In genomic region chr12:115240251-115240650, GRCh38 we compare ENCODE assay signal across 34 cellular contexts.
"Had no signal": no experiment of that assay in that cellular context is flagged by ENCODE, and none has a peak within 500 bp of the region (broad histone marks: within the 10 kb centered on the region; RNA-seq: fewer than 3 reads in every experiment).

No MANE protein-coding gene starts in this region.

- H3K27ac ChIP-seq: adrenal gland, body of pancreas, brain microvascular endothelial cell, breast epithelium, VCaP had no signal

- H3K36me3 ChIP-seq: adrenal gland, brain microvascular endothelial cell, breast epithelium had no signal

- DNase-seq: activated B cell treated with CpG ODN at 0.5 μM for 24 hours; activated CD4-positive, alpha-beta memory T cell treated with anti-CD3 and anti-CD28 coated beads for 36 hours; activated CD4-positive, alpha-beta T cell treated with anti-CD3 and anti-CD28 coated beads for 4 hours; activated CD4-positive, alpha-beta T cell treated with anti-CD3 and anti-CD28 coated beads, Interleukin-2, amount 10 ng/mL, durations not matched to agents 24 days and 14 days; activated CD4-positive, alpha-beta T cell treated with anti-CD3 and anti-CD28 coated beads, Interleukin-2, amount 50 U/mL, for 1 hour; activated CD4-positive, alpha-beta T cell treated with anti-CD3 and anti-CD28 coated beads, Interleukin-2, amount 50 U/mL, for 4 hours; activated CD4-positive, CD25-positive, alpha-beta regulatory T cell treated with anti-CD3 and anti-CD28 coated beads, Interleukin-2, amount 50 U/mL, for 72 hours; activated CD8-positive, alpha-beta memory T cell treated with anti-CD3 and anti-CD28 coated beads, Interleukin-2, amount 50 U/mL, for 4 hours; activated CD8-positive, alpha-beta T cell treated with anti-CD3 and anti-CD28 coated beads for 36 hours; activated effector memory CD4-positive, alpha-beta T cell treated with anti-CD3 and anti-CD28 coated beads, Interleukin-2, amount 50 U/mL, for 16 hours; activated gamma-delta T cell treated with Interleukin-2 at 50 U/mL for 16 hours; activated naive CD4-positive, alpha-beta T cell; activated naive CD4-positive, alpha-beta T cell treated with anti-CD3 and anti-CD28 coated beads for 36 hours; activated naive CD4-positive, alpha-beta T cell treated with anti-CD3 and anti-CD28 coated beads, Interleukin-2, amount 50 U/mL, for 16 hours; activated naive CD8-positive, alpha-beta T cell treated with anti-CD3 and anti-CD28 coated beads for 36 hours; activated T-cell treated with anti-CD3 and anti-CD28 coated beads for 4 hours; activated T-cell treated with anti-CD3 and anti-CD28 coated beads, Interleukin-2, amount 50 U/mL, for 1 hour; activated T-cell treated with anti-CD3 and anti-CD28 coated beads, Interleukin-2, amount 50 U/mL, for 4 hours; activated T-cell treated with anti-CD3 and anti-CD28 coated beads, Interleukin-2, amount 50 U/mL, for 72 hours; adrenal gland; amniotic stem cell; aorta; body of pancreas; brain microvascular endothelial cell; central memory CD4-positive, alpha-beta T cell; T-helper 1 cell; T-helper 2 cell; T-helper 9 cell had no signal

- H3K9me3 ChIP-seq: adrenal gland, body of pancreas, breast epithelium had no signal

- ATAC-seq: activated CD8-positive, alpha-beta T cell treated with anti-CD3 and anti-CD28 coated beads for 36 hours; activated naive CD4-positive, alpha-beta T cell treated with anti-CD3 and anti-CD28 coated beads, Interleukin-2, amount 50 U/mL, for 72 hours; activated T-cell treated with anti-CD3 and anti-CD28 coated beads, Interleukin-2, amount 50 U/mL, for 4 hours; activated T-cell treated with anti-CD3 and anti-CD28 coated beads, Interleukin-2, amount 50 U/mL, for 72 hours; activated T-helper 17 cell treated with anti-CD3 and anti-CD28 coated beads, Interleukin-2, amount 50 U/mL, for 72 hours; body of pancreas had no signal

- H3K27me3 ChIP-seq: adrenal gland, body of pancreas, brain microvascular endothelial cell, breast epithelium had no signal

- FAIRE-seq: astrocyte, TTC549 had no signal

- H3K4me3 ChIP-seq: adrenal gland, body of pancreas, breast epithelium had no signal

- H3K4me1 ChIP-seq: adrenal gland, body of pancreas, breast epithelium had no signal
